7 cellular contexts compared by ENCODE assay signal in the genomic region with DNA sequence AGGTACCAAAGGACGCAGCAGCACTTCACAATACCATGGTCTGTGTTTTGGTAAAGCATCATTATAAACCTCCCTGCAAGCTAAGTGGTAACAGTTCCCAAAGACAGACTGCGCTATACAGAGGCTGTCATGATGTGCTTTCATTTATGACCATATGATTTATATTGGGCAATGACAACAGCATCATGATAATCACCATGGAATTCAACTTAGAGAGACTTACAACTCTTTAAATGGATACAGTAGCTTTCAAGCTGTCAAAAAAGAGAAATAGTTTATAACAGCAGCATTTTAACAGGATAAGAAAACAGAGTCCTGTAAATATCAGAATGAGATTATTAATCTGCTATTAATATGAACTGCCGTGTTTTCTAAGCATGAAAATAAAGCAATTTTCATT.
"Had no signal": no experiment of that assay in that cellular context is flagged by ENCODE, and none has a peak within 500 bp of the region (broad histone marks: within the 10 kb centered on the region; RNA-seq: fewer than 3 reads in every experiment).

No MANE protein-coding gene starts in this region.

- H3K27me3 Mint-ChIP-seq: IgD-negative memory B cell had no signal

- H3K27ac ChIP-seq: HL-60 had no signal

- DNase-seq: IMR-90, KBM-7, KG1 had no signal

- H3K9me3 Mint-ChIP-seq: IgD-negative memory B cell had no signal

- H3K4me3 ChIP-seq: K562 had no signal

- H3K27ac Mint-ChIP-seq: IgD-negative memory B cell had no signal

- ATAC-seq: HepG2, K562 had no signal

- H3K36me3 Mint-ChIP-seq: IgD-negative memory B cell had no signal

- H3K4me1 Mint-ChIP-seq: IgD-negative memory B cell had no signal
